In genomic region chr7:157165987-157166386, GRCh38 we compare ENCODE assay signal across 26 cellular contexts.
"Had no signal": no experiment of that assay in that cellular context is flagged by ENCODE, and none has a peak within 500 bp of the region (broad histone marks: within the 10 kb centered on the region; RNA-seq: fewer than 3 reads in every experiment).

No MANE protein-coding gene starts in this region.

- H3K9me3 ChIP-seq: SJCRH30 had no signal

- H3K4me1 ChIP-seq: ascending aorta, SJCRH30 had no signal

- H3K4me3 ChIP-seq: ascending aorta, SJCRH30, SK-N-MC had no signal

- H3K9me3 Mint-ChIP-seq: activated CD4-positive, alpha-beta T cell treated with anti-CD3 and anti-CD28 coated beads, Interleukin-2, amount 10 ng/mL, durations not matched to agents 24 days and 14 days had no signal

- H3K27ac ChIP-seq: ascending aorta, SJCRH30, SK-N-MC, WERI-Rb-1 had no signal

- H3K4me3 Mint-ChIP-seq: activated CD4-positive, alpha-beta T cell treated with anti-CD3 and anti-CD28 coated beads, Interleukin-2, amount 10 ng/mL, durations not matched to agents 24 days and 14 days; activated CD8-positive, alpha-beta T cell treated with anti-CD3 and anti-CD28 coated beads for 36 hours; activated naive CD4-positive, alpha-beta T cell treated with anti-CD3 and anti-CD28 coated beads, Interleukin-2, amount 10 ng/mL, durations not matched to agents 7 days and 5 days; activated naive CD8-positive, alpha-beta T cell; activated T-cell treated with anti-CD3 and anti-CD28 coated beads, Interleukin-2, amount 50 U/mL, for 24 hours had no signal

- ATAC-seq: activated CD8-positive, alpha-beta T cell treated with anti-CD3 and anti-CD28 coated beads for 36 hours had no signal

- H3K27me3 ChIP-seq: ascending aorta, SJCRH30 had no signal

- H3K27ac Mint-ChIP-seq: activated CD4-positive, alpha-beta T cell treated with anti-CD3 and anti-CD28 coated beads, Interleukin-2, amount 10 ng/mL, durations not matched to agents 24 days and 14 days; activated CD8-positive, alpha-beta T cell treated with anti-CD3 and anti-CD28 coated beads for 36 hours; activated naive CD4-positive, alpha-beta T cell treated with anti-CD3 and anti-CD28 coated beads, Interleukin-2, amount 10 ng/mL, durations not matched to agents 7 days and 5 days; activated naive CD8-positive, alpha-beta T cell; activated T-cell treated with anti-CD3 and anti-CD28 coated beads, Interleukin-2, amount 50 U/mL, for 24 hours had no signal

- DNase-seq: activated CD4-positive, alpha-beta T cell treated with anti-CD3 and anti-CD28 coated beads for 1 hour; activated CD4-positive, alpha-beta T cell treated with anti-CD3 and anti-CD28 coated beads, Interleukin-2, amount 10 ng/mL, durations not matched to agents 24 days and 14 days; activated CD4-positive, alpha-beta T cell treated with anti-CD3 and anti-CD28 coated beads, Interleukin-2, amount 50 U/mL, for 4 hours; activated CD4-positive, CD25-positive, alpha-beta regulatory T cell; activated CD8-positive, alpha-beta T cell treated with anti-CD3 and anti-CD28 coated beads for 36 hours; activated effector memory CD4-positive, alpha-beta T cell treated with Interleukin-2 at 50 U/mL for 16 hours; activated naive CD4-positive, alpha-beta T cell treated with anti-CD3 and anti-CD28 coated beads, Interleukin-2, amount 10 ng/mL, durations not matched to agents 7 days and 5 days; activated T-cell treated with anti-CD3 and anti-CD28 coated beads, Interleukin-2, amount 50 U/mL, for 24 hours; amygdala; Karpas-422; MM.1S; MV-4-11; NCI-H1092; NCI-H1436 treated with DMSO at 0.1 percent for 48 hours; NCI-H1694 treated with DMSO at 0.1 percent for 48 hours; NCI-H2029; NCI-H345; NCI-H524 treated with DMSO at 0.1 percent for 48 hours; NK-92 treated with Interleukin-12 subunit alpha and Interleukin-12 subunit beta, amount 100 ng/mL, for 24 hours; SHP77; SJCRH30; T1000; WERI-Rb-1 had no signal

- H3K27me3 Mint-ChIP-seq: activated CD4-positive, alpha-beta T cell treated with anti-CD3 and anti-CD28 coated beads, Interleukin-2, amount 10 ng/mL, durations not matched to agents 24 days and 14 days; activated CD8-positive, alpha-beta T cell treated with anti-CD3 and anti-CD28 coated beads for 36 hours; activated naive CD4-positive, alpha-beta T cell treated with anti-CD3 and anti-CD28 coated beads, Interleukin-2, amount 10 ng/mL, durations not matched to agents 7 days and 5 days; activated naive CD8-positive, alpha-beta T cell; activated T-cell treated with anti-CD3 and anti-CD28 coated beads, Interleukin-2, amount 50 U/mL, for 24 hours had no signal
